In genomic region chr5:100643473-100643872, GRCh38 we compare ENCODE assay signal across 18 cellular contexts.
A peak's percentile ranks its signal among the peaks of the same experiment; 100 is the strongest.
DNase-seq lines count a peak whose midpoint lies in the region; ATAC-seq and TF ChIP-seq lines count a peak whose summit lies in the region.
"Had no signal": no experiment of that assay in that cellular context is flagged by ENCODE, and none has a peak within 500 bp of the region (broad histone marks: within the 10 kb centered on the region; RNA-seq: fewer than 3 reads in every experiment).

No MANE protein-coding gene starts in this region.

- H3K23ac ChIP-seq in H9 (ENCODE audit: insufficient read length, low read depth, low read length), result no peak overlapping the region
- no peak overlapping the region for H3K23ac ChIP-seq in mesendoderm (ENCODE audit: low read length)

- H3K27me3 Mint-ChIP-seq in H9 (ENCODE audit: low read depth), result no peaks in the 10 kb centered on the region

- H3T11ph ChIP-seq in H9 (ENCODE audit: low read length), result no peak overlapping the region

- H3K9me3 ChIP-seq in H9 (ENCODE audit: control insufficient read depth, low read depth, low read length) (no peaks in the 10 kb centered on the region), mammary epithelial cell (replicated peaks; ENCODE audit: insufficient read depth, low read length) (no peaks in the 10 kb centered on the region), Karpas-422 (ENCODE audit: low read length) (no peaks in the 10 kb centered on the region)
- H3K9me3 ChIP-seq: heart right ventricle, thoracic aorta had no signal

- H3K4me3 ChIP-seq in mammary epithelial cell (replicated peaks in 1 of 3; ENCODE audit: insufficient read depth in 1 of 3, low read depth in 2 of 3, low read length in 3 of 3) (no peak overlapping the region), mesendoderm (ENCODE audit: low read length) (no peak overlapping the region), Karpas-422 (ENCODE audit: low read length) (no peak overlapping the region)
- H3K4me3 ChIP-seq: heart right ventricle, thoracic aorta had no signal

- H2AK5ac ChIP-seq in H9 (ENCODE audit: insufficient read length, low read length) (no peak overlapping the region), mesendoderm (ENCODE audit: low read length) (no peak overlapping the region)

- H3K79me2 ChIP-seq in H9 (ENCODE audit: insufficient read depth, low read length) (no peaks in the 10 kb centered on the region), mammary epithelial cell (ENCODE audit: insufficient read depth, low read length) (no peaks in the 10 kb centered on the region), mesendoderm (ENCODE audit: control insufficient read depth, insufficient read depth, low read length) (no peaks in the 10 kb centered on the region), Karpas-422 (ENCODE audit: low read length) (no peaks in the 10 kb centered on the region)

- H2BK15ac ChIP-seq in H9 (ENCODE audit: low read depth, low read length), result no peak overlapping the region
- H2BK15ac ChIP-seq in mesendoderm (replicated peaks; ENCODE audit: low read depth), result no peak overlapping the region

- no peak overlapping the region for H3K56ac ChIP-seq in H9 (ENCODE audit: insufficient read length, low read depth, low read length)
- no peak overlapping the region for H3K56ac ChIP-seq in mesendoderm (ENCODE audit: low read length)

- no peak overlapping the region for H3K4me3 Mint-ChIP-seq in H9

- CTCF ChIA-PET in mammary epithelial cell (lab: Charles Lee; ENCODE audit: low non-redundant PET), result no interaction called here

- in situ Hi-C loops in mammary epithelial cell (cut with MboI; ENCODE audit: low sequenced_read_pairs in 2 of 2) (no loop called here), GM13977 (cut with MboI; ENCODE audit: low pct_unique_long_range_greater_than_20kb, low sequenced_read_pairs, unreplicated experiment) (no loop called here)

- no peak overlapping the region for H3K14ac ChIP-seq in H9 (ENCODE audit: insufficient read depth, low read length)

- no peak overlapping the region for H3K18ac ChIP-seq in H9 (ENCODE audit: insufficient read length, low read depth, low read length)
- H3K18ac ChIP-seq in mesendoderm (ENCODE audit: low read length), result no peak overlapping the region

- no peak for DNase-seq in H9
- peak; percentile 2 for DNase-seq in MV-4-11 (lab: John Stamatoyannopoulos, UW)
- DNase-seq in mammary epithelial cell, result peak; percentile 8
- peak; percentile 23 for DNase-seq in mesendoderm
- no peak for DNase-seq in GM13977 (ENCODE audit: low spot score)
- no peak for DNase-seq in Karpas-422
- DNase-seq: activated CD4-positive, alpha-beta T cell treated with anti-CD3 and anti-CD28 coated beads for 1 hour; activated gamma-delta T cell; AML-193; anterior cingulate cortex; Calu3; GF-D8; heart right ventricle; kidney; NCI-H1092 treated with DMSO at 0.1 percent for 48 hours; occipital lobe had no signal

- H4K5ac ChIP-seq in H9 (ENCODE audit: insufficient read length, low read depth, low read length) (no peak overlapping the region), mesendoderm (ENCODE audit: low read length) (no peak overlapping the region)

- ATAC-seq in HG03025 (IDR thresholded peaks at IDR 0.05; ENCODE audit: low FRiP score, unreplicated experiment), result no peak
- ATAC-seq: heart right ventricle had no signal

- H3K36me3 Mint-ChIP-seq in H9 (ENCODE audit: insufficient read depth in 1 of 3, low read depth in 3 of 3), result no peaks in the 10 kb centered on the region

- H2BK120ac ChIP-seq in H9 (ENCODE audit: low read depth, low read length, poor library complexity, severe bottlenecking) (no peak overlapping the region), mesendoderm (ENCODE audit: low read depth, low read length) (no peak overlapping the region)

- no TSS peak for BruUV-seq in mammary epithelial cell (replicated peaks; lab: Mats Ljungman, UMichigan)

- H3K4me2 ChIP-seq in H9 (ENCODE audit: insufficient read depth, insufficient read length, low read length) (no peak overlapping the region), mammary epithelial cell (ENCODE audit: insufficient read depth, low read depth, low read length) (no peak overlapping the region), mesendoderm (ENCODE audit: low read length) (no peak overlapping the region), Karpas-422 (ENCODE audit: low read depth, low read length, poor library complexity, severe bottlenecking) (no peak overlapping the region)

- H3K4me1 ChIP-seq in H9 (ENCODE audit: insufficient read depth, low read length), result peaks cover 7% of the 10 kb centered on the region; the same call in 1 of the 2 replicates
- peaks cover 9% of the 10 kb centered on the region for H3K4me1 ChIP-seq in mammary epithelial cell (ENCODE audit: insufficient read depth, low read length)
- H3K4me1 ChIP-seq in mesendoderm (ENCODE audit: control insufficient read depth, low read depth, low read length), result peaks cover 6% of the 10 kb centered on the region
- H3K4me1 ChIP-seq in Karpas-422 (ENCODE audit: low read length), result no peaks in the 10 kb centered on the region

- H3K27ac ChIP-seq in H9 (ENCODE audit: insufficient read length, low read depth, low read length) (no peak overlapping the region), mammary epithelial cell (ENCODE audit: insufficient read depth, low read depth, low read length) (no peak overlapping the region), mesendoderm (ENCODE audit: low read depth, low read length) (no peak overlapping the region), Karpas-422 (ENCODE audit: low read length) (no peak overlapping the region)
- H3K27ac ChIP-seq: heart right ventricle, thoracic aorta had no signal

- intact Hi-C loops in mammary epithelial cell (cut with micrococcal nuclease), result no loop called here

- H3K27ac Mint-ChIP-seq in H9, result no peak overlapping the region

- H3K9me2 ChIP-seq in Karpas-422 (replicated peaks; ENCODE audit: insufficient read depth, low read length), result no peaks in the 10 kb centered on the region

- no peak overlapping the region for H3K4ac ChIP-seq in H9 (ENCODE audit: low read depth, low read length)
- H3K4ac ChIP-seq in mesendoderm (ENCODE audit: low read depth, low read length), result no peak overlapping the region

- no peak overlapping the region for H4K91ac ChIP-seq in H9 (ENCODE audit: insufficient read length, low read depth, low read length)

- H4K20me1 ChIP-seq in H9 (ENCODE audit: control insufficient read depth, insufficient read depth, insufficient read length) (no peaks in the 10 kb centered on the region), mammary epithelial cell (ENCODE audit: insufficient read depth, low read length) (no peaks in the 10 kb centered on the region), Karpas-422 (ENCODE audit: insufficient read depth, low read depth, low read length) (no peaks in the 10 kb centered on the region)

- H4K8ac ChIP-seq in H9 (replicated peaks; ENCODE audit: insufficient read length, low read depth, low read length), result no peak overlapping the region
- no peak overlapping the region for H4K8ac ChIP-seq in mesendoderm (ENCODE audit: low read depth, low read length)

- no peaks in the 10 kb centered on the region for H3K9me3 Mint-ChIP-seq in H9

- H2AFZ ChIP-seq in H9 (ENCODE audit: low read length) (no peak overlapping the region), mammary epithelial cell (ENCODE audit: low read depth, low read length) (no peak overlapping the region), Karpas-422 (ENCODE audit: low read length) (no peak overlapping the region)

- H3K36me3 ChIP-seq in mammary epithelial cell (ENCODE audit: insufficient read depth, low read length) (no peaks in the 10 kb centered on the region), mesendoderm (ENCODE audit: control insufficient read depth, insufficient read depth, low read length) (no peaks in the 10 kb centered on the region), Karpas-422 (ENCODE audit: insufficient read depth, low read length) (no peaks in the 10 kb centered on the region)
- H3K36me3 ChIP-seq: heart right ventricle, thoracic aorta had no signal

- H3K23me2 ChIP-seq in H9 (ENCODE audit: insufficient read length, low read depth, low read length, poor library complexity, severe bottlenecking), result no peaks in the 10 kb centered on the region

- WGBS in H9 (ENCODE audit: extremely low coverage, insufficient read length, low lambda C conversion rate), result no CpG with 5 or more reads among the region's 2 CpGs
- WGBS in mammary epithelial cell (ENCODE audit: low coverage, missing lambda C conversion rate), result 100% methylated on average over 2 of the region's 2 CpGs
- no CpG with 5 or more reads among the region's 2 CpGs for WGBS in mesendoderm (ENCODE audit: extremely low coverage, insufficient coverage, low lambda C conversion rate)

- H2BK5ac ChIP-seq in H9 (ENCODE audit: insufficient read length, low read length), result no peak overlapping the region
- no peak overlapping the region for H2BK5ac ChIP-seq in mesendoderm (ENCODE audit: low read length)

- H3K79me1 ChIP-seq in H9 (ENCODE audit: insufficient read depth, low read depth, low read length, poor library complexity, severe bottlenecking) (no peaks in the 10 kb centered on the region), mesendoderm (ENCODE audit: low read length) (no peaks in the 10 kb centered on the region)

- H3K4me1 Mint-ChIP-seq in H9, result peaks cover 16 to 19% of the 10 kb centered on the region in 2 experiments

- dilution Hi-C loops in mammary epithelial cell (cut with HindIII; ENCODE audit: low sequenced_read_pairs), result no loop called here

- TF ChIP-seq CTCF in H9 (conservative IDR thresholded peaks at IDR 0.05) (no peak), mammary epithelial cell (conservative IDR thresholded peaks at IDR 0.05 in 1 of 2, IDR thresholded peaks at IDR 0.05 in 1 of 2; ENCODE audit: extremely low read depth in 1 of 2, insufficient read depth in 1 of 2, low read depth in 1 of 2, low read length in 2 of 2) (no peak), GM13977 (IDR thresholded peaks at IDR 0.05; ENCODE audit: extremely low read depth, insufficient read depth, missing control alignments) (no peak)

- H2BK12ac ChIP-seq in H9 (ENCODE audit: insufficient read length, low read depth, low read length), result no peak overlapping the region

- H3K27me3 ChIP-seq in H9 (ENCODE audit: insufficient read depth, low read length) (no peaks in the 10 kb centered on the region), mammary epithelial cell (ENCODE audit: insufficient read depth, low read length) (no peaks in the 10 kb centered on the region), mesendoderm (ENCODE audit: insufficient read depth, low read length, poor library complexity) (no peaks in the 10 kb centered on the region), Karpas-422 (ENCODE audit: low read length) (no peaks in the 10 kb centered on the region)
- H3K27me3 ChIP-seq: heart right ventricle had no signal

- H3K9ac ChIP-seq in H9 (ENCODE audit: extremely low read depth, insufficient read length, low read length) (no peak overlapping the region), mammary epithelial cell (ENCODE audit: insufficient read depth, low read length) (no peak overlapping the region), mesendoderm (ENCODE audit: low read length) (no peak overlapping the region), Karpas-422 (ENCODE audit: low read length) (no peak overlapping the region)

- H2BK20ac ChIP-seq in H9 (ENCODE audit: low read depth, low read length, poor library complexity, severe bottlenecking), result peak overlapping the region; percentile 26

Comparison
In these comparisons a context has a peak if more than half of its experiments do, and no peak if none do; other contexts are left out.
1. DNase-seq: peak in MV-4-11 (single experiment), mammary epithelial cell (single experiment) and mesendoderm (single experiment); none in H9 (single experiment), GM13977 (single experiment) and Karpas-422 (single experiment).